8 cellular contexts compared by ENCODE assay signal in the genomic region with DNA sequence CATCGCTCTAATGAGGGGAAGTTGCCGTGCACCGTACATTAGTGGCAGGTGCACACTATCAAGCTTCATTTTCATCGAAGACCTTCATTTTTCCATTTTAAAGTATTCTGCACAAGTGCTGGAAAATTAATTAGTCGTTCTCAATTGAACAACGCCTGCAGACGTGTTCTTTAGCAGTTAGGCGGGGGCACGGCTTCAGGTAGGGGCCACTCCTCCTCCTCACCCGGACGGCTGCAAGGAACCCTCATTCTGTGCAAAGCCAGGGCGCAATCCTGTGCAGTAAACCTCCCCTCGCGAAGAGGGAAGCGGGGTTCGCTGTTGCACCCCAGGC. TPM values are rescaled to one million over a fixed set of nuclear protein-coding genes. Genes with fewer than 3 reads are reported as not detected.
A peak's percentile ranks its signal among the peaks of the same experiment; 100 is the strongest.
DNase-seq lines count a peak whose midpoint lies in the region; ATAC-seq and TF ChIP-seq lines count a peak whose summit lies in the region.

No MANE protein-coding gene starts in this region.

- 46% methylated on average over 16 of the region's 16 CpGs for WGBS in HUES64

- POLR2A ChIA-PET in AG04450 (lab: Yijun Ruan, JAX), result interaction anchor here (1.2 kb wide), 1 partner anchor 39 kb away, joined by 3 read pairs; the partner anchor contains the start of gene NFIA

- H3K4me3 Mint-ChIP-seq in nephron, result peak overlapping the region; percentile 76 to 80 (median 78)

- peaks cover 25% of the 10 kb centered on the region for H3K27me3 ChIP-seq in AG04450 (ENCODE audit: control insufficient read depth, insufficient read depth, low read length)
- H3K27me3 ChIP-seq in HUES64 (ENCODE audit: insufficient read depth, low read length), result peaks cover 46% of the 10 kb centered on the region
- peaks cover 8% of the 10 kb centered on the region for H3K27me3 ChIP-seq in effector memory CD4-positive, alpha-beta T cell (replicated peaks; ENCODE audit: control insufficient read depth, insufficient read depth, low read length, poor library complexity, severe bottlenecking)

- H3K9me3 ChIP-seq in AG04450 (ENCODE audit: control insufficient read depth, insufficient read depth, low read length) (no peaks in the 10 kb centered on the region; the same call in 1 of the 2 replicates), HUES64 (ENCODE audit: insufficient read depth, low read depth, low read length) (no peaks in the 10 kb centered on the region)
- H3K9me3 ChIP-seq in effector memory CD4-positive, alpha-beta T cell (ENCODE audit: control insufficient read depth, low read length), result no peaks in the 10 kb centered on the region

- peaks cover 8% of the 10 kb centered on the region for H3K4me1 Mint-ChIP-seq in nephron

- TF ChIP-seq CTCF in AG04450 (IDR thresholded peaks at IDR 0.05; ENCODE audit: low read depth, low read length), result no peak
- TF ChIP-seq CTCF in nephron (IDR thresholded peaks at IDR 0.05; ENCODE audit: unreplicated experiment in 3 of 3), result no peak

- CTCF ChIA-PET in AG04450 (lab: Charles Lee), result interaction anchor here (0.7 to 4.1 kb wide), 19 partner anchors 8 to 1071 kb away, joined by 3 to 29 read pairs (median 7); no protein-coding TSS in a partner anchor

- H3K4me3 ChIP-seq in AG04450 (ENCODE audit: low read depth, low read length) (peak overlapping the region; percentile 4; the same call in 1 of the 2 replicates), HUES64 (ENCODE audit: low read length) (peak overlapping the region; percentile 54)
- H3K4me3 ChIP-seq in effector memory CD4-positive, alpha-beta T cell (ENCODE audit: insufficient read depth, low read depth, low read length, poor library complexity, severe bottlenecking), result peak overlapping the region; percentile 67

- H3K27ac Mint-ChIP-seq in nephron, result peak overlapping the region in 2 of 3 experiments; percentile 44 to 75

- peaks cover 19% of the 10 kb centered on the region for H3K27me3 Mint-ChIP-seq in nephron (ENCODE audit: low read depth)

- H3K9me3 Mint-ChIP-seq in nephron, result peaks cover 5% of the 10 kb centered on the region

- H3K36me3 Mint-ChIP-seq in nephron (ENCODE audit: low read depth), result no peaks in the 10 kb centered on the region

- DNase-seq in AG04450 (ENCODE audit: low read depth, low spot score) (no peak), putamen (ENCODE audit: low spot score) (no peak), NCI-H82 (lab: John Stamatoyannopoulos, UW) (no peak)
- DNase-seq in effector memory CD4-positive, alpha-beta T cell, result no peak
- no peak for DNase-seq in central memory CD4-positive, alpha-beta T cell

- H3K9ac ChIP-seq in HUES64 (ENCODE audit: low read depth, low read length), result peak overlapping the region; percentile 32; the same call in 1 of the 2 replicates

- no peaks in the 10 kb centered on the region for H3K36me3 ChIP-seq in HUES64 (ENCODE audit: insufficient read depth, low read length)
- no peaks in the 10 kb centered on the region for H3K36me3 ChIP-seq in effector memory CD4-positive, alpha-beta T cell (ENCODE audit: control insufficient read depth, insufficient read depth, low read length)

- no peak for ATAC-seq in HG02571 (IDR thresholded peaks at IDR 0.05; ENCODE audit: unreplicated experiment)

- peaks cover 5% of the 10 kb centered on the region; the same call in 1 of the 2 replicates for H3K4me1 ChIP-seq in HUES64 (ENCODE audit: insufficient read depth, low read length)
- H3K4me1 ChIP-seq in effector memory CD4-positive, alpha-beta T cell (ENCODE audit: control insufficient read depth, insufficient read depth, low read length, poor library complexity, severe bottlenecking), result peaks cover 9% of the 10 kb centered on the region

- H3K27ac ChIP-seq in AG04450 (ENCODE audit: low read depth, low read length) (no peak overlapping the region), HUES64 (ENCODE audit: low read depth, low read length) (no peak overlapping the region)
- H3K27ac ChIP-seq in effector memory CD4-positive, alpha-beta T cell (ENCODE audit: insufficient read depth, low read length, poor library complexity, severe bottlenecking), result no peak overlapping the region

RNA-seq across cellular contexts. Expression of gene NFIA, which starts 39.7 kb away (rescaled TPM):
- 3.0 and 3.9 TPM in 2 replicates for polyA plus RNA-seq in AG04450 (2011; rRNA removed)
- 9.6 and 11.6 TPM in 2 replicates for polyA minus RNA-seq in AG04450 (2011; rRNA and poly(A)+ RNA removed)
- 1.8 TPM for polyA plus RNA-seq in HUES64 (2013, experiment 1 of 2)
- 1.3 TPM for polyA plus RNA-seq in HUES64 (2013, experiment 2 of 2)

Comparison
In these comparisons a context has a peak if more than half of its experiments do, and no peak if none do; other contexts are left out.
1. H3K4me3 ChIP-seq: peak in every context shown above with its lines; median percentile 67 in effector memory CD4-positive, alpha-beta T cell; 54 in HUES64; 4 in AG04450.